Comparison of ENCODE assay signal across 12 cellular contexts in genomic region chr7:99079104-99079503, GRCh38.
DNase-seq lines count a peak whose midpoint lies in the region; ATAC-seq, FAIRE-seq and TF ChIP-seq lines count a peak whose summit lies in the region.
"Had no signal": no experiment of that assay in that cellular context is flagged by ENCODE, and none has a peak within 500 bp of the region (broad histone marks: within the 10 kb centered on the region; RNA-seq: fewer than 3 reads in every experiment).

No MANE protein-coding gene starts in this region.

- H3K4me1 ChIP-seq in keratinocyte (ENCODE audit: control insufficient read depth, extremely low read depth, insufficient read depth, low read length): peaks cover 8% of the 10 kb centered on the region

- H3K27ac Mint-ChIP-seq in activated CD8-positive, alpha-beta memory T cell treated with anti-CD3 and anti-CD28 coated beads, Interleukin-2, amount 10 ng/mL, durations not matched to agents 7 days and 5 days: no peak overlapping the region

- no peak overlapping the region for H2AFZ ChIP-seq in keratinocyte (ENCODE audit: control insufficient read depth, low read length)

- CTCF ChIA-PET in activated CD8-positive, alpha-beta memory T cell treated with anti-CD3 and anti-CD28 coated beads, Interleukin-2, amount 10 ng/mL, durations not matched to agents 7 days and 5 days (lab: Charles Lee): no interaction called here

- peak overlapping the region; percentile 0; the same call in 1 of the 2 replicates for H3K27ac ChIP-seq in 22Rv1
- peak overlapping the region; percentile 23 for H3K27ac ChIP-seq in VCaP
- H3K27ac ChIP-seq in keratinocyte (ENCODE audit: control insufficient read depth, insufficient read depth, low read length): peak overlapping the region; percentile 7
- H3K27ac ChIP-seq: C4-2B had no signal

- H4K20me1 ChIP-seq in keratinocyte (ENCODE audit: control insufficient read depth, extremely low read depth, insufficient read depth, low read length): peaks cover 7% of the 10 kb centered on the region

- peak overlapping the region; percentile 38 for H3K4me2 ChIP-seq in keratinocyte (ENCODE audit: control insufficient read depth, extremely low read depth, insufficient read depth, low read depth, low read length)

- peaks cover 2% of the 10 kb centered on the region for H3K9me1 ChIP-seq in keratinocyte (ENCODE audit: control insufficient read depth, extremely low read depth, insufficient read depth, low read length)

- H3K4me1 Mint-ChIP-seq in activated CD8-positive, alpha-beta memory T cell treated with anti-CD3 and anti-CD28 coated beads, Interleukin-2, amount 10 ng/mL, durations not matched to agents 7 days and 5 days: peaks cover 12% of the 10 kb centered on the region

- H3K79me2 ChIP-seq in keratinocyte (ENCODE audit: control insufficient read depth, insufficient read depth, low read length): peaks cover 92% of the 10 kb centered on the region

- no peak overlapping the region for H3K4me3 ChIP-seq in keratinocyte (ENCODE audit: control insufficient read depth in 2 of 3, extremely low read depth in 1 of 3, insufficient read depth in 2 of 3, low read depth in 1 of 3, low read length in 3 of 3)

- H3K27me3 ChIP-seq in keratinocyte (ENCODE audit: control insufficient read depth, extremely low read depth, insufficient read depth, low read length): no peaks in the 10 kb centered on the region

- FAIRE-seq in keratinocyte (lab: Jason Lieb, UNC): no peak

- in situ Hi-C loops in GM13977 (cut with MboI; ENCODE audit: low pct_unique_long_range_greater_than_20kb, low sequenced_read_pairs, unreplicated experiment): no loop called here

- no peaks in the 10 kb centered on the region for H3K9me3 Mint-ChIP-seq in activated CD8-positive, alpha-beta memory T cell treated with anti-CD3 and anti-CD28 coated beads, Interleukin-2, amount 10 ng/mL, durations not matched to agents 7 days and 5 days (ENCODE audit: low read depth)

- no peak overlapping the region for H3K4me3 Mint-ChIP-seq in activated CD8-positive, alpha-beta memory T cell treated with anti-CD3 and anti-CD28 coated beads, Interleukin-2, amount 10 ng/mL, durations not matched to agents 7 days and 5 days

- no peaks in the 10 kb centered on the region for H3K27me3 Mint-ChIP-seq in activated CD8-positive, alpha-beta memory T cell treated with anti-CD3 and anti-CD28 coated beads, Interleukin-2, amount 10 ng/mL, durations not matched to agents 7 days and 5 days

- H3K9ac ChIP-seq in keratinocyte (ENCODE audit: control insufficient read depth, extremely low read depth, insufficient read depth, low read length): no peak overlapping the region

- dilution Hi-C loops in keratinocyte (cut with MboI; ENCODE audit: extremely low pct_ligation_motif_present, low sequenced_read_pairs): no loop called here

- H3K36me3 ChIP-seq in keratinocyte (ENCODE audit: control insufficient read depth in 2 of 2, extremely low read depth in 1 of 2, insufficient read depth in 2 of 2, low read length in 2 of 2): peaks cover 3% of the 10 kb centered on the region in 2 experiments

- DNase-seq in GM13977 (ENCODE audit: low spot score): peak; percentile 34
- no peak for DNase-seq in keratinocyte (ENCODE audit: low read depth, low spot score)
- no peak for DNase-seq in stimulated activated CD4-positive, alpha-beta T cell treated with anti-CD3 and anti-CD28 coated beads, Interleukin-15, amount 100 ng/mL, for 24 hours
- no peak for DNase-seq in activated CD8-positive, alpha-beta memory T cell treated with anti-CD3 and anti-CD28 coated beads, Interleukin-2, amount 10 ng/mL, durations not matched to agents 7 days and 5 days
- no peak for DNase-seq in cortex of kidney (lab: John Stamatoyannopoulos, UW)
- DNase-seq: activated CD4-positive, CD25-positive, alpha-beta regulatory T cell treated with anti-CD3 and anti-CD28 coated beads, Interleukin-2, amount 50 U/mL, for 72 hours; NCI-H2081; RPMI8226 had no signal

- H3K36me3 Mint-ChIP-seq in activated CD8-positive, alpha-beta memory T cell treated with anti-CD3 and anti-CD28 coated beads, Interleukin-2, amount 10 ng/mL, durations not matched to agents 7 days and 5 days: peaks cover 1% of the 10 kb centered on the region

- no peak for ATAC-seq in activated CD8-positive, alpha-beta memory T cell treated with anti-CD3 and anti-CD28 coated beads, Interleukin-2, amount 10 ng/mL, durations not matched to agents 7 days and 5 days
- ATAC-seq in GM21737 (IDR thresholded peaks at IDR 0.05; ENCODE audit: unreplicated experiment): no peak

- TF ChIP-seq CTCF in 22Rv1 (IDR thresholded peaks at IDR 0.05) (no peak), GM13977 (IDR thresholded peaks at IDR 0.05; ENCODE audit: extremely low read depth, insufficient read depth, missing control alignments) (no peak), VCaP (conservative IDR thresholded peaks at IDR 0.05) (no peak), keratinocyte (optimal IDR thresholded peaks at IDR 0.05 in 1 of 3, IDR thresholded peaks at IDR 0.05 in 1 of 3, conservative IDR thresholded peaks at IDR 0.05 in 1 of 3; ENCODE audit: extremely low read depth in 1 of 3, insufficient read depth in 2 of 3, low read length in 3 of 3) (no peak)

- no peaks in the 10 kb centered on the region for H3K9me3 ChIP-seq in keratinocyte (ENCODE audit: control insufficient read depth, low read depth, low read length)
